12 cellular contexts compared by ENCODE assay signal in the genomic region with DNA sequence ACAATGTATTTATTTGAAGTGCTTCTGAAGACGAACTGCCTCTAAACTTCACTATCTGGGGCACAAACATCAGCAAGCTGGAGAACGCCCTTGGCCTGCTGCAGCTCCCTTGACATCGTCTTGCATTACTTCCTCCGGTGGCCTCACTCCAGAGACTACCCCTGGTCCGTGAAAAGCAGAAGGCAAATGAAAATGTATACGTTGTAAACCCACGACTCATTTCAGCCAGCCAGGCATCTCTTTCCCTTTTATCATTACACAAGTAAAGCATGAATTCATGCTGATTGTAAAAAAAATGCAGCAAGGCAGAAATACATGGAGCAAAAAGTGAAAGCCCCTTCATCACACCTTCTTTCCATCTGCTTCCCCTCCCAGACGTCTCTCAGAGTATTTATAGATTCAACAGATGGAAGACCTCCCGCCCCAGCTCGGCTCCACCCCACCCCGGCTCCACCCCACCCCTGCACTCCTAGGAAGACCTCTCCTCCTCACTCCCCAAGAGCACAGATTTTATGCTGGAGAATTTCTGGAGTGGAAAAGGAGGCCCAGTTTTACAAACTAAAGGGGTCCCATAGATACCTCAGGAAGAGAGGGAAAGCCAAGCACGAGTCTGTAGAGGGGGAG. TPM values are rescaled to one million over a fixed set of nuclear protein-coding genes. Genes with fewer than 3 reads are reported as not detected.
DNase-seq lines count a peak whose midpoint lies in the region; ATAC-seq, FAIRE-seq and TF ChIP-seq lines count a peak whose summit lies in the region.
"Had no signal": no experiment of that assay in that cellular context is flagged by ENCODE, and none has a peak within 500 bp of the region (broad histone marks: within the 10 kb centered on the region; RNA-seq: fewer than 3 reads in every experiment).

No MANE protein-coding gene starts in this region.

- ATAC-seq in HG02884 (IDR thresholded peaks at IDR 0.05; ENCODE audit: unreplicated experiment) (peak; percentile 25), GM12878 (peak; percentile 20; the same call in 2 of the 3 replicates)

- peaks cover 10% of the 10 kb centered on the region; the same call in 1 of the 2 replicates for H3K4me1 ChIP-seq in ES-I3 (ENCODE audit: insufficient read depth, low read length)
- peaks cover 10% of the 10 kb centered on the region; the same call in 1 of the 2 replicates for H3K4me1 ChIP-seq in GM12878 (ENCODE audit: control insufficient read depth, insufficient read depth, low read length)
- H3K4me1 ChIP-seq: thyroid gland had no signal

- H2AFZ ChIP-seq in GM12878 (ENCODE audit: control insufficient read depth, low read depth, low read length): peak overlapping the region; percentile 94

- no peak for TF ChIP-seq POLR2A in GM12878 (IDR thresholded peaks at IDR 0.05; ENCODE audit: low read depth, low read length)

- H3K9ac ChIP-seq in ES-I3 (ENCODE audit: low read depth, low read length): peak overlapping the region; percentile 15; the same call in 1 of the 2 replicates
- H3K9ac ChIP-seq in GM12878 (ENCODE audit: control insufficient read depth, insufficient read depth, low read length): no peak overlapping the region

- intact Hi-C loops in GM12878 (cut with micrococcal nuclease; ENCODE audit: unreplicated experiment): no loop called here

- H3K36me3 ChIP-seq in ES-I3 (ENCODE audit: insufficient read depth, low read length): no peaks in the 10 kb centered on the region
- no peaks in the 10 kb centered on the region for H3K36me3 ChIP-seq in GM12878 (ENCODE audit: control insufficient read depth in 2 of 2, insufficient read depth in 2 of 2, low read length in 1 of 2)
- H3K36me3 ChIP-seq: thyroid gland had no signal

- H3K9me3 ChIP-seq in ES-I3 (ENCODE audit: control insufficient read depth, insufficient read depth, low read length) (peaks cover 4% of the 10 kb centered on the region; the same call in 1 of the 2 replicates), GM12878 (replicated peaks; ENCODE audit: control insufficient read depth, insufficient read depth, low read length) (no peaks in the 10 kb centered on the region; the same call in 2 of the 3 replicates)
- H3K9me3 ChIP-seq: thyroid gland had no signal

- H3K4me3 Mint-ChIP-seq in neural crest cell: peak overlapping the region; percentile 65

- no peak for FAIRE-seq in GM12878 (lab: Jason Lieb, UNC)
- FAIRE-seq: keratinocyte had no signal

- 17% methylated on average over 12 of the region's 12 CpGs for WGBS in GM12878 (ENCODE audit: insufficient coverage, insufficient replicate concordance, low lambda C conversion rate, missing lambda C conversion rate)

- TF ChIP-seq EP300 in GM12878 (IDR thresholded peaks at IDR 0.05; ENCODE audit: borderline replicate concordance in 1 of 2, control insufficient read depth in 1 of 2, low read depth in 2 of 2, low read length in 2 of 2): no peak

- SMC1A ChIA-PET in GM12878 (lab: Charles Lee; ENCODE audit: uncharacterized antibody, unreplicated experiment): no interaction called here

- DNase-seq in GM12878 (ENCODE audit: low read depth, low spot score) (no peak), neural crest cell (ENCODE audit: low read depth, low spot score) (no peak), NCI-H526 (lab: John Stamatoyannopoulos, UW) (no peak), NCI-H510A treated with DMSO at 0.1 percent for 48 hours (lab: John Stamatoyannopoulos, UW) (no peak), putamen (ENCODE audit: low spot score) (no peak)
- DNase-seq: central memory CD4-positive, alpha-beta T cell; NCI-H2029; RPMI8226; thyroid gland had no signal

- H3K27me3 Mint-ChIP-seq in neural crest cell (ENCODE audit: low read depth): no peaks in the 10 kb centered on the region

- peak overlapping the region; percentile 33; the same call in 1 of the 2 replicates for H3K27ac ChIP-seq in GM12878 (ENCODE audit: control insufficient read depth, insufficient read depth)
- H3K27ac ChIP-seq: thyroid gland had no signal

- H3K4me3 ChIP-seq in GM12878: no peak overlapping the region
- H3K4me3 ChIP-seq: thyroid gland had no signal

- H3K27me3 ChIP-seq in GM12878 (replicated peaks in 1 of 2; ENCODE audit: control insufficient read depth in 2 of 2, insufficient read depth in 2 of 2, low read length in 1 of 2): no peaks in the 10 kb centered on the region
- H3K27me3 ChIP-seq: thyroid gland had no signal

- in situ Hi-C loops in GM12878 (cut with MboI): no loop called here

- no peaks in the 10 kb centered on the region for H3K79me2 ChIP-seq in GM12878 (ENCODE audit: control insufficient read depth, insufficient read depth, low read length)

- no TSS peak for BruUV-seq in GM12878 (replicated peaks; lab: Mats Ljungman, UMichigan)

- peaks cover 38% of the 10 kb centered on the region for H3K4me1 Mint-ChIP-seq in neural crest cell

- RAD21 ChIA-PET in GM12878 (lab: Charles Lee; ENCODE audit: unreplicated experiment): no interaction called here

- no peak for TF ChIP-seq RAD21 in GM12878 (IDR thresholded peaks at IDR 0.05; ENCODE audit: insufficient read depth, low read depth, low read length)

- peak overlapping the region; percentile 55 for H3K4me2 ChIP-seq in GM12878 (ENCODE audit: control insufficient read depth, insufficient read depth)

- H3K9me3 Mint-ChIP-seq in neural crest cell: peaks cover 7% of the 10 kb centered on the region

- TF ChIP-seq CTCF in GM12878 (IDR thresholded peaks at IDR 0.05 in 2 of 3, conservative IDR thresholded peaks at IDR 0.05 in 1 of 3; ENCODE audit: control insufficient read depth in 2 of 3, extremely low read depth in 1 of 3, insufficient read depth in 1 of 3, low read depth in 3 of 3, low read length in 3 of 3) (no peak), neural crest cell (conservative IDR thresholded peaks at IDR 0.05) (no peak)

- H3K36me3 Mint-ChIP-seq in neural crest cell (ENCODE audit: low read depth): no peaks in the 10 kb centered on the region

- no peaks in the 10 kb centered on the region for H4K20me1 ChIP-seq in GM12878 (ENCODE audit: control insufficient read depth, insufficient read depth)

- H3K27ac Mint-ChIP-seq in neural crest cell (ENCODE audit: unreplicated experiment): peak overlapping the region; percentile 98

- CTCF ChIA-PET in GM12878 (lab: Yijun Ruan, JAX): no interaction called here

- POLR2A ChIA-PET in GM12878 (lab: Charles Lee): no interaction called here

TF ChIP-seq in GM12878, 131 proteins besides CTCF, POLR2A, EP300 and RAD21:
- no peak for TF ChIP-seq ZZZ3 (IDR thresholded peaks at IDR 0.05; ENCODE audit: control insufficient read depth, insufficient read length, low read depth)
- no peak for TF ChIP-seq NFYA (IDR thresholded peaks at IDR 0.05; ENCODE audit: borderline replicate concordance, low read depth, low read length)
- no peak for TF ChIP-seq NR2C1 (IDR thresholded peaks at IDR 0.05)
- no peak for TF ChIP-seq FOS (IDR thresholded peaks at IDR 0.05; ENCODE audit: borderline replicate concordance, extremely low read depth, insufficient read length)
- no peak for TF ChIP-seq RBBP5 (conservative IDR thresholded peaks at IDR 0.05)
- TF ChIP-seq MEF2A (IDR thresholded peaks at IDR 0.05; ENCODE audit: insufficient read depth, low read depth, low read length): no peak
- TF ChIP-seq SMC3 (IDR thresholded peaks at IDR 0.05; ENCODE audit: borderline replicate concordance, low read length): no peak
- TF ChIP-seq POU2F2 (IDR thresholded peaks at IDR 0.05; ENCODE audit: borderline replicate concordance, low read depth, low read length): no peak
- no peak for TF ChIP-seq MYB (IDR thresholded peaks at IDR 0.05; ENCODE audit: borderline replicate concordance, low read depth, low read length)
- TF ChIP-seq, protein P1, sequence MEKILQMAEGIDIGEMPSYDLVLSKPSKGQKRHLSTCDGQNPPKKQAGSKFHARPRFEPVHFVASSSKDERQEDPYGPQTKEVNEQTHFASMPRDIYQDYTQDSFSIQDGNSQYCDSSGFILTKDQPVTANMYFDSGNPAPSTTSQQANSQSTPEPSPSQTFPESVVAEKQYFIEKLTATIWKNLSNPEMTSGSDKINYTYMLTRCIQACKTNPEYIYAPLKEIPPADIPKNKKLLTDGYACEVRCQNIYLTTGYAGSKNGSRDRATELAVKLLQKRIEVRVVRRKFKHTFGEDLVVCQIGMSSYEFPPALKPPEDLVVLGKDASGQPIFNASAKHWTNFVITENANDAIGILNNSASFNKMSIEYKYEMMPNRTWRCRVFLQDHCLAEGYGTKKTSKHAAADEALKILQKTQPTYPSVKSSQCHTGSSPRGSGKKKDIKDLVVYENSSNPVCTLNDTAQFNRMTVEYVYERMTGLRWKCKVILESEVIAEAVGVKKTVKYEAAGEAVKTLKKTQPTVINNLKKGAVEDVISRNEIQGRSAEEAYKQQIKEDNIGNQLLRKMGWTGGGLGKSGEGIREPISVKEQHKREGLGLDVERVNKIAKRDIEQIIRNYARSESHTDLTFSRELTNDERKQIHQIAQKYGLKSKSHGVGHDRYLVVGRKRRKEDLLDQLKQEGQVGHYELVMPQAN (conservative IDR thresholded peaks at IDR 0.05): no peak
- no peak for TF ChIP-seq RFX5 (IDR thresholded peaks at IDR 0.05; ENCODE audit: low read depth, low read length)
- TF ChIP-seq SRF (IDR thresholded peaks at IDR 0.05; ENCODE audit: low read depth in 2 of 2, low read length in 2 of 2): no peak
- TF ChIP-seq RB1 (IDR thresholded peaks at IDR 0.05; ENCODE audit: borderline replicate concordance): no peak
- TF ChIP-seq PAX8 (IDR thresholded peaks at IDR 0.05): no peak

RNA-seq across cellular contexts. Expression of a gene that starts 41.6 kb away (rescaled TPM):
- 30.0 and 33.4 TPM in 2 replicates for total RNA-seq in GM12878 (2013; cell fraction: nucleolus; rRNA removed)
- total RNA-seq in GM12878 (2014; rRNA removed): 41.3 and 47.1 TPM in 2 replicates
- total RNA-seq in GM12878 (2014; rRNA removed; fragmentation: Illumina TruSeq; extraction: Trizol): 43.8 and 45.6 TPM in 2 replicates
- total RNA-seq in GM12878 (2021): 46.9 and 50.5 TPM in 2 replicates
- polyA plus RNA-seq in GM12878 (2011; ENCODE audit: low read depth): 24.5 TPM
- 38.6 and 42.7 TPM in 2 replicates for polyA plus RNA-seq in GM12878 (2011; rRNA removed)
- 33.6 and 45.2 TPM in 2 replicates for polyA plus RNA-seq in GM12878 (2011; cell fraction: cytosol; rRNA removed)
- polyA plus RNA-seq in GM12878 (2011; cell fraction: nucleus; rRNA removed): 22.0 and 28.0 TPM in 2 replicates
- polyA plus RNA-seq in GM12878 (2012): 31.4 and 42.9 TPM in 2 replicates
- polyA plus RNA-seq in GM12878 (2014; fragmentation: Illumina TruSeq; extraction: Trizol): 42.2 and 44.2 TPM in 2 replicates
- polyA plus RNA-seq in GM12878 (2014; fragmentation: Nextera tagmentation; extraction: Ambion mirVana): 10 to 100 TPM; 11.2 to 17.9 TPM
- polyA plus RNA-seq in GM12878 (2014; rRNA removed): 39.2 and 44.0 TPM in 2 replicates
- polyA plus RNA-seq in GM12878 (2016; fragmentation: Nextera tagmentation; extraction: Ambion mirVana): 10 to 100 TPM; 41.1 to 42.5 TPM
- polyA minus RNA-seq in GM12878 (2011; rRNA and poly(A)+ RNA removed): 31.3 and 33.7 TPM in 2 replicates
- 16.2 and 16.4 TPM in 2 replicates for polyA minus RNA-seq in GM12878 (2011; cell fraction: cytosol; rRNA and poly(A)+ RNA removed)
- 9.7 and 21.0 TPM in 2 replicates for polyA minus RNA-seq in GM12878 (2011; cell fraction: nucleus; rRNA and poly(A)+ RNA removed)
- total RNA-seq in neural crest cell: 47.0 and 51.9 TPM in 2 replicates
